Comparison of ENCODE assay signal across 8 cellular contexts in genomic region chr7:5689118-5689517, GRCh38.
DNase-seq lines count a peak whose midpoint lies in the region; ATAC-seq and TF ChIP-seq lines count a peak whose summit lies in the region.

No MANE protein-coding gene starts in this region.

- H3K9me2 ChIP-seq in GM23338 (ENCODE audit: insufficient read depth) = no peaks in the 10 kb centered on the region

- no peak overlapping the region for H3K4me2 ChIP-seq in GM23338

- no peaks in the 10 kb centered on the region for H3K79me2 ChIP-seq in GM23338 (replicated peaks; ENCODE audit: insufficient read depth)

- peaks cover 10% of the 10 kb centered on the region; the same call in 1 of the 2 replicates for H4K20me1 ChIP-seq in GM23338 (replicated peaks; ENCODE audit: insufficient read depth)

- H3K27ac Mint-ChIP-seq in GM23338 = no peak overlapping the region
- H3K27ac Mint-ChIP-seq in activated CD4-positive, alpha-beta memory T cell treated with anti-CD3 and anti-CD28 coated beads for 36 hours = peak overlapping the region; percentile 76

- H3K9me3 Mint-ChIP-seq in GM23338 = no peaks in the 10 kb centered on the region
- H3K9me3 Mint-ChIP-seq in activated CD4-positive, alpha-beta memory T cell treated with anti-CD3 and anti-CD28 coated beads for 36 hours = no peaks in the 10 kb centered on the region

- H3K4me3 ChIP-seq in GM23338 (no peak overlapping the region), epithelial cell of esophagus (ENCODE audit: low read length) (no peak overlapping the region), body of pancreas (no peak overlapping the region)

- no peak for TF ChIP-seq POLR2A in body of pancreas (IDR thresholded peaks at IDR 0.05)

- POLR2A ChIA-PET in activated CD4-positive, alpha-beta memory T cell treated with anti-CD3 and anti-CD28 coated beads for 36 hours (lab: Charles Lee) = interaction anchor here (1.7 kb wide), 1 partner anchor 12 kb away, joined by 9 read pairs; no protein-coding TSS in a partner anchor

- no peak overlapping the region for H2AFZ ChIP-seq in GM23338

- ATAC-seq in GM23338 (no peak), body of pancreas (no peak), HG02623 (IDR thresholded peaks at IDR 0.05; ENCODE audit: unreplicated experiment) (no peak)

- H3K27ac ChIP-seq in GM23338 (ENCODE audit: low read depth) (peak overlapping the region; percentile 27; the same call in 1 of the 2 replicates), body of pancreas (peak overlapping the region in 2 of 4 donors; percentile 74 to 85)

- H3K4me1 ChIP-seq in GM23338 (ENCODE audit: insufficient read depth) (peaks cover 4% of the 10 kb centered on the region; the same call in 1 of the 2 replicates), body of pancreas (peaks cover 67% of the 10 kb centered on the region)

- no peak overlapping the region for H3K4me3 Mint-ChIP-seq in GM23338
- peak overlapping the region; percentile 3 for H3K4me3 Mint-ChIP-seq in activated CD4-positive, alpha-beta memory T cell treated with anti-CD3 and anti-CD28 coated beads for 36 hours

- no peaks in the 10 kb centered on the region for H3K36me3 ChIP-seq in GM23338 (ENCODE audit: insufficient read depth)
- peaks cover 0 to 4% of the 10 kb centered on the region in 2 donors for H3K36me3 ChIP-seq in body of pancreas (replicated peaks in 1 of 2; ENCODE audit: insufficient read depth in 1 of 2, low read depth in 2 of 2)

- CTCF ChIA-PET in activated CD4-positive, alpha-beta memory T cell treated with anti-CD3 and anti-CD28 coated beads for 36 hours (lab: Charles Lee) = interaction anchor here (1.7 to 2.3 kb wide), 3 partner anchors 12 to 23 kb away, joined by 6 to 11 read pairs (median 8); no protein-coding TSS in a partner anchor

- H3K27me3 Mint-ChIP-seq in GM23338 (ENCODE audit: insufficient read depth, low read depth, poor library complexity) = no peaks in the 10 kb centered on the region
- H3K27me3 Mint-ChIP-seq in activated CD4-positive, alpha-beta memory T cell treated with anti-CD3 and anti-CD28 coated beads for 36 hours = no peaks in the 10 kb centered on the region

- H3K9me3 ChIP-seq in body of pancreas = no peaks in the 10 kb centered on the region

- no peaks in the 10 kb centered on the region for H3F3A ChIP-seq in GM23338 (replicated peaks; ENCODE audit: low read depth)

- TF ChIP-seq CTCF in GM23338 (conservative IDR thresholded peaks at IDR 0.05; ENCODE audit: low read depth in 2 of 2) (no peak), epithelial cell of esophagus (IDR thresholded peaks at IDR 0.05; ENCODE audit: insufficient read depth, low read depth, low read length, missing control alignments) (no peak), body of pancreas (IDR thresholded peaks at IDR 0.05) (no peak)

- peaks cover 12% of the 10 kb centered on the region; the same call in 2 of the 3 replicates for H3K4me1 Mint-ChIP-seq in GM23338
- H3K4me1 Mint-ChIP-seq in activated CD4-positive, alpha-beta memory T cell treated with anti-CD3 and anti-CD28 coated beads for 36 hours (ENCODE audit: low read depth) = peaks cover 86% of the 10 kb centered on the region

- intact Hi-C loops in activated CD4-positive, alpha-beta memory T cell treated with anti-CD3 and anti-CD28 coated beads for 36 hours (cut with micrococcal nuclease) = loop anchor here (1.0 kb wide), 1 partner anchor 12 kb away; no protein-coding TSS in a partner anchor
- intact Hi-C loops in body of pancreas (cut with DNase I) = no loop called here

- H3K36me3 Mint-ChIP-seq in GM23338 (ENCODE audit: low read depth) = 0 out of 3 replicates have a peak, but pooled peaks cover 5% of the 10 kb centered on the region
- H3K36me3 Mint-ChIP-seq in activated CD4-positive, alpha-beta memory T cell treated with anti-CD3 and anti-CD28 coated beads for 36 hours = peaks cover 44% of the 10 kb centered on the region

- 69 to 90% methylated on average over 5 of the region's 5 CpGs for WGBS in body of pancreas, 2 donors

- H3K27me3 ChIP-seq in GM23338 (ENCODE audit: insufficient read depth) (no peaks in the 10 kb centered on the region), body of pancreas (no peaks in the 10 kb centered on the region)

- no peak for DNase-seq in GM23338 (ENCODE audit: low spot score)
- peak; percentile 78 for DNase-seq in activated CD4-positive, alpha-beta memory T cell treated with anti-CD3 and anti-CD28 coated beads for 36 hours
- DNase-seq in epithelial cell of esophagus (ENCODE audit: low read depth) = peak; percentile 14
- DNase-seq in stimulated activated CD4-positive, alpha-beta T cell treated with anti-CD3 and anti-CD28 coated beads, Interleukin-2, amount 100 ng/mL, for 4 hours (ENCODE audit: low read depth) = peak; percentile 54
- no peak for DNase-seq in NCI-H187 treated with DMSO at 0.1 percent for 48 hours (lab: John Stamatoyannopoulos, UW)
- DNase-seq in NCI-H1436 (lab: John Stamatoyannopoulos, UW) = no peak
- DNase-seq in body of pancreas = no peak

TF ChIP-seq in GM23338, 12 proteins besides CTCF, POLR2A, EP300 and RAD21:
- TF ChIP-seq POLR2AphosphoS5 (IDR thresholded peaks at IDR 0.05; ENCODE audit: low read depth) = no peak
- no peak for TF ChIP-seq ZNF331 (CRISPR knock-in tag; IDR thresholded peaks at IDR 0.05; ENCODE audit: low read depth)
- no peak for TF ChIP-seq ZNF114 (CRISPR knock-in tag; IDR thresholded peaks at IDR 0.05)

Comparison
In these comparisons a context has a peak if more than half of its experiments do, and no peak if none do; other contexts are left out.
1. DNase-seq: peak in activated CD4-positive, alpha-beta memory T cell treated with anti-CD3 and anti-CD28 coated beads for 36 hours (single experiment), epithelial cell of esophagus (single experiment) and stimulated activated CD4-positive, alpha-beta T cell treated with anti-CD3 and anti-CD28 coated beads, Interleukin-2, amount 100 ng/mL, for 4 hours (single experiment); none in GM23338 (single experiment), NCI-H187 treated with DMSO at 0.1 percent for 48 hours (single experiment), NCI-H1436 (single experiment) and body of pancreas (0 of 4).